ENCODE assay signal across 18 cellular contexts in the genomic region with DNA sequence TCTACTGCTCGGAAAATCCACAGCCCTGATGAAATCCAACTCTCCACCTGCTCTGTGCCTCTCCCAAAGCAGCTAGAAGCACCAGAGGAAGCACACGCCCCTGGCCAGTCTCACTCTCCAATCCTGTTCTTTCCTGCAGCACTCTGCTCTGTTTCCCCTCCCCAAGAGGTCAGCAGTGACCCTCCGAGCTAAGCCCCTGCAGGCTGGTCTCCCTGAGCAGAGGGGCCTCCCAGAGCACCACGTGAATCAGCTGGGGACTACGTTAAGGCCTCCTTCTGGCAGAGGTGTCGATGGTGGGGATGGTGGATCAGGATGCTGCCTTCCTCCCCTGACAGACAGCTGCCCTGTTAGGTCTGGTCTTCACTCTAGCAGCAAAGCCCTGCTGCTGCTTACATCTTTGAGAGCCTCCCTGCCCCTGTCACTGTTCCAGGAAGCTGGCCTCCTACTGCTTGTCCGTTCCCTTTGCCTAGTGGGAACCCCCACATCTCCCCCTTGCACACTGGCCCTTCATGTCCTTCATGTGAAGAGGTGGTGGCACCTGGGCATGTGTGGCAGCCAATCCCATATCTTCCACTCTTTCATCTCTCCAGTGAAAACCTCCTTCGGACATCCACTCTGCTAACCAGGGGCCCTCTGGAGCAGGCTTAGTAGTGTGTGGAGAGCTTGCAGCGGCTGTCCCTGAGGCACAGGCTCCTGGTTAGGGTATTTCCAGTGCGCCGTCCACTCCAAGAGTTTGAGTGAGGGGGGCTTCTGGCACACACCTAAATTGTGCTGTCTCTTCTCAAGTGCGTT.
"Had no signal": no experiment of that assay in that cellular context is flagged by ENCODE, and none has a peak within 500 bp of the region (broad histone marks: within the 10 kb centered on the region; RNA-seq: fewer than 3 reads in every experiment).

No MANE protein-coding gene starts in this region.

- H3K4me1 ChIP-seq: ascending aorta, gastrocnemius medialis, thyroid gland had no signal

- H3K4me3 ChIP-seq: ascending aorta, dorsolateral prefrontal cortex, gastrocnemius medialis, heart right ventricle, mucosa of descending colon, ovary, thyroid gland, vagina had no signal

- H3K9me3 Mint-ChIP-seq: activated naive CD8-positive, alpha-beta T cell treated with anti-CD3 and anti-CD28 coated beads, Interleukin-2, amount 50 U/mL, for 24 hours; activated T-helper 1 cell treated with anti-CD3 and anti-CD28 coated beads, Interleukin-12 subunit alpha, Interleukin-12 subunit beta, Interleukin-2, Interleukin-4 antibody, amounts not matched to agents 30 ng/mL and 10 ng/mL and 1 ng/mL, durations not matched to agents 14 hours and 24 hours and 36 hours; naive thymus-derived CD8-positive, alpha-beta T cell; stimulated activated effector memory CD8-positive, alpha-beta T cell treated with anti-CD3 and anti-CD28 coated beads, Interleukin-12 subunit alpha, Interleukin-12 subunit beta, amount 100 ng/mL, for 72 hours; T-cell had no signal

- H3K36me3 Mint-ChIP-seq: naive thymus-derived CD8-positive, alpha-beta T cell; stimulated activated effector memory CD8-positive, alpha-beta T cell treated with anti-CD3 and anti-CD28 coated beads, Interleukin-12 subunit alpha, Interleukin-12 subunit beta, amount 100 ng/mL, for 72 hours; T-cell had no signal

- H3K27ac ChIP-seq: ascending aorta, gastrocnemius medialis, heart right ventricle, ovary, thyroid gland, vagina had no signal

- H3K9me3 ChIP-seq: ascending aorta, gastrocnemius medialis, heart right ventricle, mucosa of descending colon, ovary, thyroid gland, vagina had no signal

- H3K27ac Mint-ChIP-seq: activated naive CD8-positive, alpha-beta T cell treated with anti-CD3 and anti-CD28 coated beads, Interleukin-2, amount 50 U/mL, for 24 hours; activated T-helper 1 cell treated with anti-CD3 and anti-CD28 coated beads, Interleukin-12 subunit alpha, Interleukin-12 subunit beta, Interleukin-2, Interleukin-4 antibody, amounts not matched to agents 30 ng/mL and 10 ng/mL and 1 ng/mL, durations not matched to agents 14 hours and 24 hours and 36 hours; naive thymus-derived CD8-positive, alpha-beta T cell; stimulated activated effector memory CD8-positive, alpha-beta T cell treated with anti-CD3 and anti-CD28 coated beads, Interleukin-12 subunit alpha, Interleukin-12 subunit beta, amount 100 ng/mL, for 72 hours; T-cell had no signal

- H3K4me3 Mint-ChIP-seq: activated naive CD8-positive, alpha-beta T cell treated with anti-CD3 and anti-CD28 coated beads, Interleukin-2, amount 50 U/mL, for 24 hours; activated T-helper 1 cell treated with anti-CD3 and anti-CD28 coated beads, Interleukin-12 subunit alpha, Interleukin-12 subunit beta, Interleukin-2, Interleukin-4 antibody, amounts not matched to agents 30 ng/mL and 10 ng/mL and 1 ng/mL, durations not matched to agents 14 hours and 24 hours and 36 hours; naive thymus-derived CD8-positive, alpha-beta T cell; stimulated activated effector memory CD8-positive, alpha-beta T cell treated with anti-CD3 and anti-CD28 coated beads, Interleukin-12 subunit alpha, Interleukin-12 subunit beta, amount 100 ng/mL, for 72 hours; T-cell had no signal

- H3K27me3 Mint-ChIP-seq: T-cell had no signal

- DNase-seq: activated naive CD4-positive, alpha-beta T cell; activated naive CD8-positive, alpha-beta T cell treated with anti-CD3 and anti-CD28 coated beads, Interleukin-2, amount 50 U/mL, for 24 hours; erythroblast; gastrocnemius medialis; heart right ventricle; ovary; T-cell; T-helper 9 cell; thyroid gland had no signal

- H3K27me3 ChIP-seq: ascending aorta, dorsolateral prefrontal cortex, gastrocnemius medialis, ovary, thyroid gland, vagina had no signal

- H3K36me3 ChIP-seq: ascending aorta, gastrocnemius medialis, heart right ventricle, ovary, thyroid gland, vagina had no signal

- ATAC-seq: activated CD4-positive, CD25-positive, alpha-beta regulatory T cell treated with anti-CD3 and anti-CD28 coated beads, Interleukin-2, amount 50 U/mL, for 24 hours; activated naive CD8-positive, alpha-beta T cell treated with anti-CD3 and anti-CD28 coated beads, Interleukin-2, amount 50 U/mL, for 24 hours; gastrocnemius medialis; heart right ventricle; left lobe of liver; mucosa of descending colon; naive thymus-derived CD8-positive, alpha-beta T cell; stimulated activated effector memory CD8-positive, alpha-beta T cell treated with anti-CD3 and anti-CD28 coated beads, Interleukin-12 subunit alpha, Interleukin-12 subunit beta, amount 100 ng/mL, for 72 hours; T-cell had no signal
